8 cellular contexts compared by ENCODE assay signal in genomic region chr10:13586676-13587355, GRCh38.
DNase-seq lines count a peak whose midpoint lies in the region; ATAC-seq lines count a peak whose summit lies in the region.

A gene with protein sequence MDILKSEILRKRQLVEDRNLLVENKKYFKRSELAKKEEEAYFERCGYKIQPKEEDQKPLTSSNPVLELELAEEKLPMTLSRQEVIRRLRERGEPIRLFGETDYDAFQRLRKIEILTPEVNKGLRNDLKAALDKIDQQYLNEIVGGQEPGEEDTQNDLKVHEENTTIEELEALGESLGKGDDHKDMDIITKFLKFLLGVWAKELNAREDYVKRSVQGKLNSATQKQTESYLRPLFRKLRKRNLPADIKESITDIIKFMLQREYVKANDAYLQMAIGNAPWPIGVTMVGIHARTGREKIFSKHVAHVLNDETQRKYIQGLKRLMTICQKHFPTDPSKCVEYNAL (plus strand): TSS chr10:13586965. CDS start chr10:13587087, 122 bp downstream.

- H3K36me3 Mint-ChIP-seq in central memory CD8-positive, alpha-beta T cell (ENCODE audit: insufficient read depth): peaks cover 12% of the 10 kb centered on the region

- peak within 1 kb of the TSS; percentile 99 for H3K4me3 Mint-ChIP-seq in central memory CD8-positive, alpha-beta T cell

- H3K27ac Mint-ChIP-seq in central memory CD8-positive, alpha-beta T cell (ENCODE audit: low read depth): peak within 1 kb of the TSS; percentile 98

- peaks cover 39% of the 10 kb centered on the region for H3K27me3 Mint-ChIP-seq in central memory CD8-positive, alpha-beta T cell

- ATAC-seq in GM19035 (IDR thresholded peaks at IDR 0.05; ENCODE audit: unreplicated experiment) (peak; percentile 99), HG03354 (IDR thresholded peaks at IDR 0.05; ENCODE audit: poor library complexity, severe bottlenecking, unreplicated experiment) (peak; percentile 100)
- ATAC-seq in central memory CD8-positive, alpha-beta T cell (replicated peaks; ENCODE audit: extremely low read depth, poor library complexity, severe bottlenecking): peak; percentile 97

- no peaks in the 10 kb centered on the region for H3K9me3 Mint-ChIP-seq in central memory CD8-positive, alpha-beta T cell

- peaks cover 33% of the 10 kb centered on the region for H3K4me1 Mint-ChIP-seq in central memory CD8-positive, alpha-beta T cell

- DNase-seq in Ammon's horn (ENCODE audit: low spot score): peak; percentile 93
- DNase-seq in NCI-H446 (lab: John Stamatoyannopoulos, UW): peak; percentile 81 to 93
- peak; percentile 84 for DNase-seq in activated CD4-positive, CD25-positive, alpha-beta regulatory T cell treated with anti-CD3 and anti-CD28 coated beads, Interleukin-2, amount 50 U/mL, for 16 hours (ENCODE audit: low read depth, low spot score)
- peak; percentile 91 to 93 for DNase-seq in central memory CD8-positive, alpha-beta T cell (ENCODE audit: low spot score in 2 of 2)
- DNase-seq in iris pigment epithelial cell (ENCODE audit: low read depth): peak; percentile 92
- DNase-seq in stimulated activated CD4-positive, alpha-beta T cell treated with anti-CD3 and anti-CD28 coated beads, Interleukin-12 subunit alpha, Interleukin-12 subunit beta, amount 100 ng/mL, for 24 hours (ENCODE audit: low read depth in 2 of 2): peak; percentile 89

Comparison
In these comparisons a context has a peak if more than half of its experiments do, and no peak if none do; other contexts are left out.
1. Peak in every context shown above with its lines: DNase-seq and ATAC-seq.